Comparison of ENCODE assay signal across 11 cellular contexts in genomic region chr15:31337352-31338031, GRCh38. TPM values are rescaled to one million over a fixed set of nuclear protein-coding genes. Genes with fewer than 3 reads are reported as not detected.
A peak's percentile ranks its signal among the peaks of the same experiment; 100 is the strongest.
DNase-seq lines count a peak whose midpoint lies in the region; ATAC-seq and TF ChIP-seq lines count a peak whose summit lies in the region.
"Had no signal": no experiment of that assay in that cellular context is flagged by ENCODE, and none has a peak within 500 bp of the region (broad histone marks: within the 10 kb centered on the region; RNA-seq: fewer than 3 reads in every experiment).

No MANE protein-coding gene starts in this region.

- no peaks in the 10 kb centered on the region; the same call in 1 of the 2 replicates for H4K20me1 ChIP-seq in MM.1S (ENCODE audit: insufficient read depth, low read length)

- intact Hi-C loops in CD14-positive monocyte (cut with micrococcal nuclease) = no loop called here
- intact Hi-C loops in sigmoid colon (cut with DNase I) = no loop called here
- intact Hi-C loops in sciatic nerve (cut with DNase I) = no loop called here

- H3K4me3 ChIP-seq in MM.1S (ENCODE audit: low read length) (peak overlapping the region; percentile 14), sigmoid colon (no peak overlapping the region)
- H3K4me3 ChIP-seq: Peyer's patch had no signal

- TF ChIP-seq POLR2A in sigmoid colon (IDR thresholded peaks at IDR 0.05) = no peak

- no peaks in the 10 kb centered on the region for H3K9me2 ChIP-seq in MM.1S (replicated peaks; ENCODE audit: insufficient read depth, low read length)

- no peak for ATAC-seq in sciatic nerve

- H2AFZ ChIP-seq in MM.1S (ENCODE audit: low read length) = no peak overlapping the region

- H3K4me1 Mint-ChIP-seq in CD14-positive monocyte = peaks cover 99% of the 10 kb centered on the region
- peaks cover 95% of the 10 kb centered on the region for H3K4me1 Mint-ChIP-seq in brain

- H3K9ac ChIP-seq in MM.1S (ENCODE audit: low read length) = peak overlapping the region; percentile 20

- peak overlapping the region; percentile 71 for H3K27ac ChIP-seq in MM.1S (ENCODE audit: low read length)
- H3K27ac ChIP-seq in sigmoid colon = peak overlapping the region; percentile 64 to 79 (median 77)
- H3K27ac ChIP-seq: brain microvascular endothelial cell had no signal

- H3K9me3 Mint-ChIP-seq in CD14-positive monocyte (no peaks in the 10 kb centered on the region), brain (no peaks in the 10 kb centered on the region)

- H3K9me3 ChIP-seq in MM.1S (replicated peaks; ENCODE audit: insufficient read depth, low read length) (no peaks in the 10 kb centered on the region), sigmoid colon (no peaks in the 10 kb centered on the region)
- H3K9me3 ChIP-seq: Peyer's patch had no signal

- no peaks in the 10 kb centered on the region for H3K27me3 ChIP-seq in MM.1S (replicated peaks; ENCODE audit: insufficient read depth, low read length)
- no peaks in the 10 kb centered on the region for H3K27me3 ChIP-seq in sigmoid colon
- H3K27me3 ChIP-seq: brain microvascular endothelial cell, Peyer's patch had no signal

- H3K36me3 Mint-ChIP-seq in CD14-positive monocyte (peaks cover 5 to 47% of the 10 kb centered on the region in 2 donors), brain (no peaks in the 10 kb centered on the region)

- peaks cover 91% of the 10 kb centered on the region for H3K4me1 ChIP-seq in MM.1S (ENCODE audit: low read length)
- peaks cover 0 to 97% (median 87%) of the 10 kb centered on the region in 4 donors for H3K4me1 ChIP-seq in sigmoid colon

- TF ChIP-seq EP300 in sigmoid colon (IDR thresholded peaks at IDR 0.05) = no peak

- H3K4me2 ChIP-seq in MM.1S (ENCODE audit: low read depth, low read length) = peak overlapping the region; percentile 62

- WGBS in sigmoid colon, 2 donors = 66 to 70% methylated on average over 12 of the region's 12 CpGs

- H3K79me2 ChIP-seq in MM.1S (ENCODE audit: low read length) = peaks cover 100% of the 10 kb centered on the region

- peak overlapping the region in 6 of 7 donors; percentile 61 to 80 (median 76) for H3K27ac Mint-ChIP-seq in CD14-positive monocyte
- H3K27ac Mint-ChIP-seq in brain = peak overlapping the region in 3 of 5 experiments; percentile 52 to 86 (median 74)

- TF ChIP-seq CTCF in CD14-positive monocyte (IDR thresholded peaks at IDR 0.05) (no peak), MM.1S (IDR thresholded peaks at IDR 0.05; ENCODE audit: low read length) (no peak), brain (conservative IDR thresholded peaks at IDR 0.05) (no peak), sigmoid colon (IDR thresholded peaks at IDR 0.05) (no peak)

- peaks cover 31% of the 10 kb centered on the region for H3F3A ChIP-seq in MM.1S (ENCODE audit: insufficient read depth, low read length)

- H3K27me3 Mint-ChIP-seq in CD14-positive monocyte (ENCODE audit: low read depth in 3 of 3) (peaks cover 0 to 2% (median 0%) of the 10 kb centered on the region in 3 donors), brain (no peaks in the 10 kb centered on the region)

- peak overlapping the region in 1 of 2 donors; percentile 53 for H3K4me3 Mint-ChIP-seq in CD14-positive monocyte
- peak overlapping the region in 1 of 5 experiments; percentile 33 for H3K4me3 Mint-ChIP-seq in brain

- DNase-seq in CD14-positive monocyte (ENCODE audit: low spot score) = no peak
- peak; percentile 39 for DNase-seq in MM.1S
- no peak for DNase-seq in sigmoid colon
- no peak for DNase-seq in sciatic nerve (ENCODE audit: low spot score)
- no peak for DNase-seq in DMS79 treated with DMSO at 0.1 percent for 48 hours (lab: John Stamatoyannopoulos, UW)
- no peak for DNase-seq in OCI-M1 (lab: John Stamatoyannopoulos, UW)
- no peak for DNase-seq in Ammon's horn (ENCODE audit: low spot score)
- DNase-seq: brain microvascular endothelial cell, NCI-H2029 had no signal

- H3K36me3 ChIP-seq in MM.1S (replicated peaks; ENCODE audit: insufficient read depth, low read length) (no peaks in the 10 kb centered on the region), sigmoid colon (no peaks in the 10 kb centered on the region)
- H3K36me3 ChIP-seq: brain microvascular endothelial cell, Peyer's patch had no signal

RNA-seq across cellular contexts. Expression of gene KLF13, which starts 10.9 kb away (rescaled TPM):
- polyA plus RNA-seq in CD14-positive monocyte (10 to 100 TPM; 22.5 to 28.0 TPM), brain (ENCODE audit: insufficient read depth, low read depth, low replicate concordance) (88.5 TPM), sigmoid colon (10 to 100 TPM; 23.4 to 71.9 (median 48.6) TPM)
- total RNA-seq in sigmoid colon (10 to 100 TPM; 18.7 to 28.0 (median 24.5) TPM), sciatic nerve (85.9 TPM)
